In the genomic region with DNA sequence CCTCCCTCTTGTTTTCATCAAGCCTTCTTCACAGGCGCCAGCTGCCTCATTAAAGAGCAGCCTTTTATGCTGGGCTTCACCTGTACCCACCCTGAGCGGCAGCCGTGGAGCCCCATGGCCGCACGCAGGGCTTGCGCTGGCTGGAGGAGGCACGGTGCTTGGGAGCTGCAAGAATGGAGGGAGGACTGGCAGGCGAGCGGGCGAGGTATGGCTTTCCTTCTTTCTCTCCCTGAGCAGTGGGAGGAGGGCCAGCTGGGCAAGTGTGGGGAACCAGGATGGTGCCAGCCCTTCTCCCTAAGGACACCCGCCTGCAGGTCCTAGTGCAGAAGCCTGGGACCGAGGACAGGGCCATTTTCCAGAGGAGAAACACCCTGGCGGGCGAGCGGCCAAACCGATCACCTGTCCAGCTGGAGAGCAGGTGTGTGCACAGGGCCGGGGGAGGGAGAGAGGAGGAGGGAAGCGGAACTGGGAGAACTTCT, we compare ENCODE assay signal across 15 cellular contexts.
A peak's percentile ranks its signal among the peaks of the same experiment; 100 is the strongest.
DNase-seq lines count a peak whose midpoint lies in the region; ATAC-seq and TF ChIP-seq lines count a peak whose summit lies in the region.
"Had no signal": no experiment of that assay in that cellular context is flagged by ENCODE, and none has a peak within 500 bp of the region (broad histone marks: within the 10 kb centered on the region; RNA-seq: fewer than 3 reads in every experiment).

No MANE protein-coding gene starts in this region.

- H3K9me3 Mint-ChIP-seq in central memory CD8-positive, alpha-beta T cell, result no peaks in the 10 kb centered on the region
- no peaks in the 10 kb centered on the region for H3K9me3 Mint-ChIP-seq in stimulated activated naive B cell treated with anti-CD40 and anti-IgM and Interleukin-4, amounts not matched to agents 10 μg/mL and 1 μg/mL and 100 μg/mL, for 72 hours
- no peaks in the 10 kb centered on the region for H3K9me3 Mint-ChIP-seq in T-helper 2 cell treated with Interferon-gamma antibody and Interleukin-4, amounts not matched to agents 5 μg/mL and 100 μg/mL, for 36 hours
- H3K9me3 Mint-ChIP-seq: activated T-helper 2 cell treated with anti-CD3 and anti-CD28 coated beads, Interferon-gamma antibody, Interleukin-2, Interleukin-4, amounts not matched to agents 10 μg/mL and 5 μg/mL and 100 μg/mL, durations not matched to agents 14 hours and 24 hours and 36 hours; memory B cell had no signal

- H3K27me3 Mint-ChIP-seq in central memory CD8-positive, alpha-beta T cell, result no peaks in the 10 kb centered on the region
- H3K27me3 Mint-ChIP-seq in stimulated activated naive B cell treated with anti-CD40 and anti-IgM and Interleukin-4, amounts not matched to agents 10 μg/mL and 1 μg/mL and 100 μg/mL, for 72 hours, result no peaks in the 10 kb centered on the region
- H3K27me3 Mint-ChIP-seq in T-helper 2 cell treated with Interferon-gamma antibody and Interleukin-4, amounts not matched to agents 5 μg/mL and 100 μg/mL, for 36 hours (ENCODE audit: low read depth), result no peaks in the 10 kb centered on the region
- H3K27me3 Mint-ChIP-seq: memory B cell had no signal

- TF ChIP-seq CTCF in LNCaP clone FGC (IDR thresholded peaks at IDR 0.05; ENCODE audit: control insufficient read depth, extremely low read depth, insufficient read depth), result no peak

- ATAC-seq in central memory CD8-positive, alpha-beta T cell (replicated peaks; ENCODE audit: extremely low read depth, poor library complexity, severe bottlenecking), result no peak
- no peak for ATAC-seq in stimulated activated naive B cell treated with anti-CD40 and anti-IgM and Interleukin-4, amounts not matched to agents 10 μg/mL and 1 μg/mL and 100 μg/mL, for 72 hours (replicated peaks)
- ATAC-seq in HG03354 (IDR thresholded peaks at IDR 0.05; ENCODE audit: poor library complexity, severe bottlenecking, unreplicated experiment), result no peak
- ATAC-seq: gastrocnemius medialis, right cardiac atrium had no signal

- peaks cover 68% of the 10 kb centered on the region for H3K36me3 Mint-ChIP-seq in central memory CD8-positive, alpha-beta T cell (ENCODE audit: insufficient read depth)
- H3K36me3 Mint-ChIP-seq in stimulated activated naive B cell treated with anti-CD40 and anti-IgM and Interleukin-4, amounts not matched to agents 10 μg/mL and 1 μg/mL and 100 μg/mL, for 72 hours, result peaks cover 38 to 53% of the 10 kb centered on the region in 2 donors
- H3K36me3 Mint-ChIP-seq in T-helper 2 cell treated with Interferon-gamma antibody and Interleukin-4, amounts not matched to agents 5 μg/mL and 100 μg/mL, for 36 hours (ENCODE audit: low read depth), result peaks cover 69% of the 10 kb centered on the region

- no peak overlapping the region for H3K4me3 Mint-ChIP-seq in central memory CD8-positive, alpha-beta T cell
- no peak overlapping the region for H3K4me3 Mint-ChIP-seq in stimulated activated naive B cell treated with anti-CD40 and anti-IgM and Interleukin-4, amounts not matched to agents 10 μg/mL and 1 μg/mL and 100 μg/mL, for 72 hours
- no peak overlapping the region for H3K4me3 Mint-ChIP-seq in T-helper 2 cell treated with Interferon-gamma antibody and Interleukin-4, amounts not matched to agents 5 μg/mL and 100 μg/mL, for 36 hours
- H3K4me3 Mint-ChIP-seq: memory B cell had no signal

- DNase-seq in LNCaP clone FGC (ENCODE audit: low read depth) (peak; percentile 33), NCI-H2081 (lab: John Stamatoyannopoulos, UW) (peak; percentile 88 to 95), SW480 (ENCODE audit: low spot score) (no peak)
- DNase-seq in central memory CD8-positive, alpha-beta T cell (ENCODE audit: low spot score in 2 of 2), result no peak
- no peak for DNase-seq in stimulated activated naive B cell treated with anti-CD40 and anti-IgM and Interleukin-4, amounts not matched to agents 10 μg/mL and 1 μg/mL and 100 μg/mL, for 72 hours
- no peak for DNase-seq in T-helper 2 cell treated with Interferon-gamma antibody and Interleukin-4, amounts not matched to agents 5 μg/mL and 100 μg/mL, for 36 hours (ENCODE audit: low spot score)
- DNase-seq: EL, gastrocnemius medialis, PC-9 had no signal

- peaks cover 33% of the 10 kb centered on the region for H3K4me1 Mint-ChIP-seq in central memory CD8-positive, alpha-beta T cell
- H3K4me1 Mint-ChIP-seq in stimulated activated naive B cell treated with anti-CD40 and anti-IgM and Interleukin-4, amounts not matched to agents 10 μg/mL and 1 μg/mL and 100 μg/mL, for 72 hours, result peaks cover 10 to 20% of the 10 kb centered on the region in 2 donors
- peaks cover 7% of the 10 kb centered on the region for H3K4me1 Mint-ChIP-seq in T-helper 2 cell treated with Interferon-gamma antibody and Interleukin-4, amounts not matched to agents 5 μg/mL and 100 μg/mL, for 36 hours (ENCODE audit: low read depth)

- 0 out of 2 replicates have a peak overlapping the region, but pooled peaks have one; percentile 23 for H3K4me3 ChIP-seq in LNCaP clone FGC (ENCODE audit: low read depth, low read length)
- H3K4me3 ChIP-seq: BLaER1 treated with 17β-estradiol and CSF1 and Interleukin-3, amounts not matched to agents 10 nM and 100 nM; gastrocnemius medialis; PC-9; suprapubic skin had no signal

- H3K27ac Mint-ChIP-seq in central memory CD8-positive, alpha-beta T cell (ENCODE audit: low read depth), result peak overlapping the region; percentile 69
- peak overlapping the region; percentile 86 for H3K27ac Mint-ChIP-seq in stimulated activated naive B cell treated with anti-CD40 and anti-IgM and Interleukin-4, amounts not matched to agents 10 μg/mL and 1 μg/mL and 100 μg/mL, for 72 hours
- no peak overlapping the region for H3K27ac Mint-ChIP-seq in T-helper 2 cell treated with Interferon-gamma antibody and Interleukin-4, amounts not matched to agents 5 μg/mL and 100 μg/mL, for 36 hours
- H3K27ac Mint-ChIP-seq: activated T-helper 2 cell treated with anti-CD3 and anti-CD28 coated beads, Interferon-gamma antibody, Interleukin-2, Interleukin-4, amounts not matched to agents 10 μg/mL and 5 μg/mL and 100 μg/mL, durations not matched to agents 14 hours and 24 hours and 36 hours; memory B cell had no signal

Comparison
In these comparisons a context has a peak if more than half of its experiments do, and no peak if none do; other contexts are left out.
1. DNase-seq: peak in LNCaP clone FGC (single experiment) and NCI-H2081 (2 of 2); none in central memory CD8-positive, alpha-beta T cell (0 of 2), stimulated activated naive B cell treated with anti-CD40 and anti-IgM and Interleukin-4, amounts not matched to agents 10 μg/mL and 1 μg/mL and 100 μg/mL, for 72 hours (single experiment), T-helper 2 cell treated with Interferon-gamma antibody and Interleukin-4, amounts not matched to agents 5 μg/mL and 100 μg/mL, for 36 hours (single experiment) and SW480 (single experiment).